In the genomic region with DNA sequence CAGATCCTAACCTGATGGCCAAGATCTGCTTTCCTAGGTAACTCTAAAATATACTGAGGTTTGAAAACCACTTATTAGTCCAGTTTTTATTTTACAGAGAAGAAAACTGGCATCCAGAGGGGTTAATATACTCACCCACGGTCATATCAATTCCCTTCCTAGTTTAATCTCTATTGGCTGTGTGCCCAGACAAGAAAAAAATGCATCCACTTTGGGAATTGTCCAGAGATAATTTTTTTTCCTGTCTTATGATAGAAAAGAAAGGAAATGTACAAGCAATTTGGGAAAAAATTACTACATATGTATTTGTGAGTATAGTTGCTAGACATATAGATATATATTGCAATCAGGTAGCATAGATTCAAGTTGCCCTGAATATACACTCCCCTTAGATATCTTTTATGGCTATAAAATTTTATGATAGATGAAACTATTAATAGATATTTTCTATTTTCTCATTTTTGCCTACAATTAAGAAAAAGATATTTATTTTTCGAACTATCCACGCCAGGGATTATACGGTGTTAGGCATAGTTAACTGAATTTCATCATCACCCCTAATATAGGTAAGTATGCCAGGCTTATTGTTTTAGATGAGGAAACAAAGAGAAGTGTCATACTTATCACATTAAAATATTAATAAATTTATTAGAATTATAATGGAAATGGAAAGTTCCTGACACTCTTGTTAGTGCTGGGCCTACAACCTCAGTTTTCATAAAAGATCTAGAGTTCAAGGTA, we compare ENCODE assay signal across 8 cellular contexts.
DNase-seq lines count a peak whose midpoint lies in the region; ATAC-seq, FAIRE-seq and TF ChIP-seq lines count a peak whose summit lies in the region.

No MANE protein-coding gene starts in this region.

- H3K36me3 Mint-ChIP-seq in natural killer cell treated with Interleukin-12 subunit alpha and Interleukin-12 subunit beta and Interleukin-15 and Interleukin-18, amount 100 ng/mL, for 72 hours: peaks cover 7% of the 10 kb centered on the region

- peak overlapping the region; percentile 60 for H3K4me3 Mint-ChIP-seq in natural killer cell treated with Interleukin-12 subunit alpha and Interleukin-12 subunit beta and Interleukin-15 and Interleukin-18, amount 100 ng/mL, for 72 hours

- H3K36me3 ChIP-seq in bronchial epithelial cell (ENCODE audit: control insufficient read depth, insufficient read depth, low read length): no peaks in the 10 kb centered on the region

- DNase-seq in DMS79 (lab: John Stamatoyannopoulos, UW) (peak; percentile 43), NCI-H1092 (lab: John Stamatoyannopoulos, UW) (peak; percentile 42), bronchial epithelial cell (ENCODE audit: low read depth) (peak; percentile 53), SK-N-DZ (ENCODE audit: low spot score) (no peak), NOMO-1 (lab: John Stamatoyannopoulos, UW; ENCODE audit: unreplicated experiment in 2 of 2) (no peak)
- no peak for DNase-seq in natural killer cell treated with Interleukin-12 subunit alpha and Interleukin-12 subunit beta and Interleukin-15 and Interleukin-18, amount 100 ng/mL, for 72 hours (ENCODE audit: low spot score)
- DNase-seq in central memory CD4-positive, alpha-beta T cell: no peak
- no peak for DNase-seq in stimulated activated CD4-positive, alpha-beta T cell treated with anti-CD3 and anti-CD28 coated beads, Interleukin-12 subunit alpha, Interleukin-12 subunit beta, amount 100 ng/mL, for 4 hours

- H3K27me3 Mint-ChIP-seq in natural killer cell treated with Interleukin-12 subunit alpha and Interleukin-12 subunit beta and Interleukin-15 and Interleukin-18, amount 100 ng/mL, for 72 hours: no peaks in the 10 kb centered on the region

- H3K27ac Mint-ChIP-seq in natural killer cell treated with Interleukin-12 subunit alpha and Interleukin-12 subunit beta and Interleukin-15 and Interleukin-18, amount 100 ng/mL, for 72 hours: peak overlapping the region; percentile 67 to 95

- H3K4me1 Mint-ChIP-seq in natural killer cell treated with Interleukin-12 subunit alpha and Interleukin-12 subunit beta and Interleukin-15 and Interleukin-18, amount 100 ng/mL, for 72 hours (ENCODE audit: low read depth in 2 of 2): peaks cover 32 to 44% of the 10 kb centered on the region in 2 donors

- ATAC-seq in natural killer cell treated with Interleukin-12 subunit alpha and Interleukin-12 subunit beta and Interleukin-15 and Interleukin-18, amount 100 ng/mL, for 72 hours: no peak

- no peaks in the 10 kb centered on the region for H3K9me3 Mint-ChIP-seq in natural killer cell treated with Interleukin-12 subunit alpha and Interleukin-12 subunit beta and Interleukin-15 and Interleukin-18, amount 100 ng/mL, for 72 hours

- H3K4me3 ChIP-seq in bronchial epithelial cell (ENCODE audit: low read depth, low read length): no peak overlapping the region

- TF ChIP-seq CTCF in bronchial epithelial cell (IDR thresholded peaks at IDR 0.05; ENCODE audit: insufficient read depth, low read length, severe bottlenecking): no peak

- FAIRE-seq in bronchial epithelial cell (lab: Jason Lieb, UNC): no peak

- no peaks in the 10 kb centered on the region for H3K27me3 ChIP-seq in bronchial epithelial cell (ENCODE audit: control insufficient read depth, insufficient read depth, low read length)

Comparison
In these comparisons a context has a peak if more than half of its experiments do, and no peak if none do; other contexts are left out.
1. DNase-seq: peak in DMS79 (single experiment), NCI-H1092 (single experiment) and bronchial epithelial cell (single experiment); none in natural killer cell treated with Interleukin-12 subunit alpha and Interleukin-12 subunit beta and Interleukin-15 and Interleukin-18, amount 100 ng/mL, for 72 hours (single experiment), central memory CD4-positive, alpha-beta T cell (single experiment), stimulated activated CD4-positive, alpha-beta T cell treated with anti-CD3 and anti-CD28 coated beads, Interleukin-12 subunit alpha, Interleukin-12 subunit beta, amount 100 ng/mL, for 4 hours (single experiment), SK-N-DZ (single experiment) and NOMO-1 (0 of 2).